ENCODE assay signal across 16 cellular contexts in genomic region chr3:193165431-193166120, GRCh38.
DNase-seq lines count a peak whose midpoint lies in the region; TF ChIP-seq lines count a peak whose summit lies in the region.
"Had no signal": no experiment of that assay in that cellular context is flagged by ENCODE, and none has a peak within 500 bp of the region (broad histone marks: within the 10 kb centered on the region; RNA-seq: fewer than 3 reads in every experiment).

No MANE protein-coding gene starts in this region.

- H3K27me3 ChIP-seq in HUES6 (ENCODE audit: control insufficient read depth, insufficient read depth, low read length): no peaks in the 10 kb centered on the region
- H3K27me3 ChIP-seq: BLaER1 had no signal

- peaks cover 23% of the 10 kb centered on the region for H3K27me3 Mint-ChIP-seq in mesothelial cell of epicardium (ENCODE audit: low read depth)
- H3K27me3 Mint-ChIP-seq: CD4-positive, CD25-positive, alpha-beta regulatory T cell had no signal

- no peaks in the 10 kb centered on the region for H3K36me3 Mint-ChIP-seq in mesothelial cell of epicardium
- H3K36me3 Mint-ChIP-seq: CD4-positive, CD25-positive, alpha-beta regulatory T cell; CD8-positive, alpha-beta T cell had no signal

- no peak overlapping the region for H3K4me3 Mint-ChIP-seq in mesothelial cell of epicardium
- H3K4me3 Mint-ChIP-seq: B cell; CD4-positive, CD25-positive, alpha-beta regulatory T cell; CD8-positive, alpha-beta T cell had no signal

- peak overlapping the region; percentile 51; the same call in 1 of the 2 replicates for H3K27ac ChIP-seq in HUES6 (ENCODE audit: low read depth, low read length)
- H3K27ac ChIP-seq: BLaER1, C4-2B had no signal

- no peaks in the 10 kb centered on the region for H3K36me3 ChIP-seq in HUES6 (ENCODE audit: control insufficient read depth, insufficient read depth, low read length)
- H3K36me3 ChIP-seq: BLaER1 had no signal

- no peak overlapping the region for H3K4me3 ChIP-seq in HUES6 (ENCODE audit: low read depth, low read length)
- H3K4me3 ChIP-seq: BLaER1 had no signal

- no peak for TF ChIP-seq CTCF in mesothelial cell of epicardium (IDR thresholded peaks at IDR 0.05; ENCODE audit: unreplicated experiment)

- H3K4me1 Mint-ChIP-seq in mesothelial cell of epicardium: peaks cover 22% of the 10 kb centered on the region
- H3K4me1 Mint-ChIP-seq: B cell; CD4-positive, CD25-positive, alpha-beta regulatory T cell had no signal

- peak; percentile 7 to 63 for DNase-seq in NCI-H524 (lab: John Stamatoyannopoulos, UW)
- peak; percentile 92 for DNase-seq in NCI-H82 treated with DMSO at 0.1 percent for 48 hours (lab: John Stamatoyannopoulos, UW; ENCODE audit: unreplicated experiment)
- DNase-seq in NCI-H774 (lab: John Stamatoyannopoulos, UW): no peak
- no peak for DNase-seq in mesothelial cell of epicardium (ENCODE audit: low spot score in 2 of 2, unreplicated experiment in 2 of 2)
- no peak for DNase-seq in stimulated activated CD4-positive, alpha-beta T cell treated with anti-CD3 and anti-CD28 coated beads, Interleukin-15, amount 100 ng/mL, for 24 hours
- DNase-seq: Caco-2; CD4-positive, CD25-positive, alpha-beta regulatory T cell; CD8-positive, alpha-beta T cell; DMS153; DND-41; GOT3; HCEC 1CT had no signal

- peaks cover 13% of the 10 kb centered on the region; the same call in 1 of the 2 replicates for H3K4me1 ChIP-seq in HUES6 (ENCODE audit: control insufficient read depth, insufficient read depth, low read length)
- H3K4me1 ChIP-seq: BLaER1, Caco-2 had no signal

- no peaks in the 10 kb centered on the region for H3K9me3 ChIP-seq in HUES6 (ENCODE audit: control insufficient read depth, insufficient read depth, low read depth, low read length)
- H3K9me3 ChIP-seq: BLaER1, Caco-2 had no signal

- no peak overlapping the region for H3K9ac ChIP-seq in HUES6 (ENCODE audit: low read length)
- H3K9ac ChIP-seq: BLaER1 had no signal

- H3K27ac Mint-ChIP-seq in mesothelial cell of epicardium: no peak overlapping the region
- H3K27ac Mint-ChIP-seq: B cell; CD4-positive, CD25-positive, alpha-beta regulatory T cell; CD8-positive, alpha-beta T cell had no signal

- no peaks in the 10 kb centered on the region for H3K9me3 Mint-ChIP-seq in mesothelial cell of epicardium
- H3K9me3 Mint-ChIP-seq: CD4-positive, CD25-positive, alpha-beta regulatory T cell; CD8-positive, alpha-beta T cell had no signal

Comparison
In these comparisons a context has a peak if more than half of its experiments do, and no peak if none do; other contexts are left out.
1. DNase-seq: peak in NCI-H524 (2 of 2) and NCI-H82 treated with DMSO at 0.1 percent for 48 hours (single experiment); none in NCI-H774 (single experiment), mesothelial cell of epicardium (0 of 2) and stimulated activated CD4-positive, alpha-beta T cell treated with anti-CD3 and anti-CD28 coated beads, Interleukin-15, amount 100 ng/mL, for 24 hours (single experiment).